In genomic region chr14:59352951-59353350, GRCh38 we compare ENCODE assay signal across 24 cellular contexts.
"Had no signal": no experiment of that assay in that cellular context is flagged by ENCODE, and none has a peak within 500 bp of the region (broad histone marks: within the 10 kb centered on the region; RNA-seq: fewer than 3 reads in every experiment).

No MANE protein-coding gene starts in this region.

- H3K27ac ChIP-seq: body of pancreas, neutrophil, testis, upper lobe of left lung had no signal

- H3K27me3 ChIP-seq: body of pancreas, heart left ventricle, neutrophil, testis, upper lobe of left lung had no signal

- H3K4me1 ChIP-seq: body of pancreas had no signal

- H3K9me3 ChIP-seq: body of pancreas, heart left ventricle, neutrophil, testis, upper lobe of left lung had no signal

- H3K4me3 ChIP-seq: body of pancreas, heart left ventricle, lung, testis, upper lobe of left lung had no signal

- H3K36me3 ChIP-seq: neutrophil had no signal

- DNase-seq: activated B cell treated with CpG ODN at 0.5 μM for 24 hours; activated CD4-positive, alpha-beta T cell treated with anti-CD3 and anti-CD28 coated beads for 48 hours; activated CD8-positive, alpha-beta memory T cell treated with anti-CD3 and anti-CD28 coated beads, Interleukin-2, amount 50 U/mL, for 4 hours; activated CD8-positive, alpha-beta T cell treated with anti-CD3 and anti-CD28 coated beads, Interleukin-2, amount 10 ng/mL, durations not matched to agents 7 days and 5 days; activated gamma-delta T cell treated with Interleukin-2 at 50 U/mL for 16 hours; activated naive CD8-positive, alpha-beta T cell treated with anti-CD3 and anti-CD28 coated beads for 36 hours; activated T-cell treated with anti-CD3 and anti-CD28 coated beads, Interleukin-2, amount 50 U/mL, for 72 hours; amygdala; body of pancreas; cortex of kidney; effector CD4-positive, alpha-beta T cell; heart left ventricle; left cardiac atrium; naive thymus-derived CD4-positive, alpha-beta T cell; posterior cingulate gyrus; small intestine; stimulated activated CD4-positive, alpha-beta T cell treated with anti-CD3 and anti-CD28 coated beads, Interleukin-4, amount 100 ng/mL, for 24 hours; stimulated activated naive CD8-positive, alpha-beta T cell treated with anti-CD3 and anti-CD28 coated beads, Interleukin-15, Interleukin-2, amounts not matched to agents 100 U/mL and 50 U/mL, for 24 hours; T-helper 2 cell; testis; upper lobe of left lung had no signal

- ATAC-seq: activated CD8-positive, alpha-beta T cell treated with anti-CD3 and anti-CD28 coated beads, Interleukin-2, amount 10 ng/mL, durations not matched to agents 7 days and 5 days; activated T-cell treated with anti-CD3 and anti-CD28 coated beads, Interleukin-2, amount 50 U/mL, for 72 hours; body of pancreas; heart left ventricle; left cardiac atrium; naive thymus-derived CD4-positive, alpha-beta T cell; right cardiac atrium; stimulated activated naive CD8-positive, alpha-beta T cell treated with anti-CD3 and anti-CD28 coated beads, Interleukin-15, Interleukin-2, amounts not matched to agents 100 U/mL and 50 U/mL, for 24 hours had no signal
